Comparison of ENCODE assay signal across 13 cellular contexts in genomic region chr5:98066910-98067309, GRCh38.
A peak's percentile ranks its signal among the peaks of the same experiment; 100 is the strongest.
DNase-seq lines count a peak whose midpoint lies in the region; ATAC-seq and TF ChIP-seq lines count a peak whose summit lies in the region.
"Had no signal": no experiment of that assay in that cellular context is flagged by ENCODE, and none has a peak within 500 bp of the region (broad histone marks: within the 10 kb centered on the region; RNA-seq: fewer than 3 reads in every experiment).

No MANE protein-coding gene starts in this region.

- no peaks in the 10 kb centered on the region for H3K79me2 ChIP-seq in GM23248 (ENCODE audit: insufficient read depth)

- H2AK5ac ChIP-seq in IMR-90 (ENCODE audit: low read depth, low read length) = no peak overlapping the region

- H3K4me3 ChIP-seq in IMR-90 (ENCODE audit: insufficient read depth, low read depth, low read length) (no peak overlapping the region), fibroblast of mammary gland (ENCODE audit: control insufficient read depth, low read depth, low read length) (no peak overlapping the region), GM23248 (no peak overlapping the region)

- no TSS peak for BruUV-seq in IMR-90 (replicated peaks; lab: Mats Ljungman, UMichigan)

- H3K4me2 ChIP-seq in IMR-90 (ENCODE audit: low read depth, low read length) = no peak overlapping the region
- H3K4me2 ChIP-seq in GM23248 (ENCODE audit: unreplicated experiment) = no peak overlapping the region

- H2BK5ac ChIP-seq in IMR-90 (ENCODE audit: low read depth, low read length, poor library complexity, severe bottlenecking) = no peak overlapping the region

- in situ Hi-C loops in IMR-90 (cut with MboI; ENCODE audit: low sequenced_read_pairs) (no loop called here), GM23248 (cut with MboI) (no loop called here)

- no peak overlapping the region for H2BK20ac ChIP-seq in IMR-90 (ENCODE audit: low read depth, low read length)

- intact Hi-C loops in IMR-90 (cut with micrococcal nuclease) = no loop called here

- DNase-seq in IMR-90 (peak; percentile 41), amniotic epithelial cell (ENCODE audit: low read depth) (peak; percentile 4), fibroblast of mammary gland (ENCODE audit: low read depth) (peak; percentile 65), AML-193 (lab: John Stamatoyannopoulos, UW) (no peak), GM23248 (no peak)
- DNase-seq: Caco-2; CD8-positive, alpha-beta memory T cell; DND-41; GDM1 had no signal

- H2BK15ac ChIP-seq in IMR-90 (ENCODE audit: low read depth, low read length) = no peak overlapping the region

- H4K20me1 ChIP-seq in IMR-90 (ENCODE audit: insufficient read depth, low read length) (no peaks in the 10 kb centered on the region), GM23248 (ENCODE audit: insufficient read depth) (no peaks in the 10 kb centered on the region)

- H3K36me3 ChIP-seq in IMR-90 (ENCODE audit: control insufficient read depth, insufficient read depth, low read length) = no peaks in the 10 kb centered on the region
- H3K36me3 ChIP-seq in GM23248 (ENCODE audit: low read depth) = no peaks in the 10 kb centered on the region

- POLR2A ChIA-PET in IMR-90 (lab: Charles Lee; ENCODE audit: unreplicated experiment) = no interaction called here

- no peak overlapping the region for H2BK120ac ChIP-seq in IMR-90 (ENCODE audit: low read depth, low read length)

- H3K4me1 ChIP-seq in IMR-90 (ENCODE audit: control insufficient read depth, insufficient read depth, low read length) (no peaks in the 10 kb centered on the region), GM23248 (ENCODE audit: insufficient read depth) (no peaks in the 10 kb centered on the region)
- H3K4me1 ChIP-seq: Caco-2 had no signal

- ATAC-seq in IMR-90 (ENCODE audit: low read depth) (peak; percentile 11; the same call in 1 of the 2 replicates), GM18868 (IDR thresholded peaks at IDR 0.05; ENCODE audit: unreplicated experiment) (no peak), HG03108 (IDR thresholded peaks at IDR 0.05; ENCODE audit: unreplicated experiment) (no peak)
- ATAC-seq: HCT116, HepG2 had no signal

- no peak overlapping the region for H3K4ac ChIP-seq in IMR-90 (ENCODE audit: low read depth, low read length)

- no peak overlapping the region for H4K91ac ChIP-seq in IMR-90 (ENCODE audit: insufficient read depth, low read depth, low read length)

- no peak overlapping the region for H3K18ac ChIP-seq in IMR-90 (ENCODE audit: low read depth, low read length)

- no peak for TF ChIP-seq POLR2A in IMR-90 (IDR thresholded peaks at IDR 0.05; ENCODE audit: low read depth, low read length)

- no peak for TF ChIP-seq CTCF in IMR-90 (conservative IDR thresholded peaks at IDR 0.05; ENCODE audit: low read depth, low read length)
- TF ChIP-seq CTCF in fibroblast of mammary gland (conservative IDR thresholded peaks at IDR 0.05; ENCODE audit: control insufficient read depth, insufficient read depth, low read depth, low read length) = no peak

- CTCF ChIA-PET in IMR-90 (lab: Yijun Ruan, JAX) = interaction anchor here (0.5 kb wide), 1 partner anchor 284 kb away, joined by 3 read pairs; no protein-coding TSS in a partner anchor

- H4K5ac ChIP-seq in IMR-90 (ENCODE audit: low read depth, low read length) = no peak overlapping the region

- no peak overlapping the region for H3K56ac ChIP-seq in IMR-90 (ENCODE audit: extremely low read depth, insufficient read depth, low read length)

- no peak overlapping the region for H3K14ac ChIP-seq in IMR-90 (replicated peaks; ENCODE audit: low read depth, low read length)

- H3F3A ChIP-seq in GM23248 (ENCODE audit: insufficient read depth) = no peaks in the 10 kb centered on the region

- no peaks in the 10 kb centered on the region; the same call in 1 of the 2 replicates for H3K9me2 ChIP-seq in GM23248 (ENCODE audit: insufficient read depth)

- no peaks in the 10 kb centered on the region for H3K79me1 ChIP-seq in IMR-90 (ENCODE audit: low read depth in 1 of 2, low read length in 2 of 2)

- no peaks in the 10 kb centered on the region; the same call in 1 of the 2 replicates for H3K9me1 ChIP-seq in IMR-90 (ENCODE audit: insufficient read depth, low read length)

- H4K8ac ChIP-seq in IMR-90 (ENCODE audit: low read depth in 2 of 2, low read length in 2 of 2) = no peak overlapping the region

- H3K27ac ChIP-seq in IMR-90 (ENCODE audit: insufficient read depth, low read length) = no peak overlapping the region
- no peak overlapping the region for H3K27ac ChIP-seq in GM23248

- H3K23ac ChIP-seq in IMR-90 (ENCODE audit: low read depth, low read length) = no peak overlapping the region

- TF ChIP-seq RAD21 in IMR-90 (IDR thresholded peaks at IDR 0.05; ENCODE audit: low read length) = no peak

- no peaks in the 10 kb centered on the region for H3K9me3 ChIP-seq in IMR-90 (ENCODE audit: control insufficient read depth, insufficient read depth, low read length)
- H3K9me3 ChIP-seq in GM23248 (ENCODE audit: low read depth) = no peaks in the 10 kb centered on the region
- H3K9me3 ChIP-seq: Caco-2 had no signal

- H3K9ac ChIP-seq in IMR-90 (ENCODE audit: low read depth, low read length) (no peak overlapping the region), GM23248 (no peak overlapping the region)

- H2AK9ac ChIP-seq in IMR-90 (replicated peaks; ENCODE audit: low read depth, low read length, poor library complexity) = no peak overlapping the region

- H3K27me3 ChIP-seq in IMR-90 (ENCODE audit: control insufficient read depth, insufficient read depth, low read length) (no peaks in the 10 kb centered on the region), GM23248 (replicated peaks; ENCODE audit: insufficient read depth) (no peaks in the 10 kb centered on the region)

- dilution Hi-C loops in IMR-90 (cut with HindIII; ENCODE audit: low sequenced_read_pairs, unreplicated experiment) = no loop called here

- H2AFZ ChIP-seq in IMR-90 (replicated peaks; ENCODE audit: low read length, poor library complexity) = no peak overlapping the region
- H2AFZ ChIP-seq in GM23248 = no peak overlapping the region; the same call in 1 of the 2 replicates

TF ChIP-seq in IMR-90, 13 proteins besides CTCF, POLR2A, EP300 and RAD21:
- TF ChIP-seq FOS (IDR thresholded peaks at IDR 0.05; ENCODE audit: low read depth, low read length) (no peak), ELK1 (IDR thresholded peaks at IDR 0.05; ENCODE audit: borderline replicate concordance, low read depth, low read length) (no peak), MXI1 (IDR thresholded peaks at IDR 0.05; ENCODE audit: borderline replicate concordance, low read depth, low read length) (no peak), NFE2L2 (IDR thresholded peaks at IDR 0.05; ENCODE audit: low read depth, low read length) (no peak), CEBPB (IDR thresholded peaks at IDR 0.05; ENCODE audit: low read depth, low read length) (no peak), MAZ (IDR thresholded peaks at IDR 0.05; ENCODE audit: borderline replicate concordance, low read depth, low read length) (no peak), RFX5 (IDR thresholded peaks at IDR 0.05; ENCODE audit: low read depth, low read length) (no peak), SMC3 (IDR thresholded peaks at IDR 0.05; ENCODE audit: low read depth, low read length) (no peak), CHD1 (IDR thresholded peaks at IDR 0.05; ENCODE audit: low read depth, low read length) (no peak), USF2 (IDR thresholded peaks at IDR 0.05; ENCODE audit: low read depth, low read length) (no peak), MAFK (IDR thresholded peaks at IDR 0.05; ENCODE audit: low read depth, low read length) (no peak), RCOR1 (IDR thresholded peaks at IDR 0.05; ENCODE audit: insufficient replicate concordance, low read length) (no peak), BHLHE40 (IDR thresholded peaks at IDR 0.05; ENCODE audit: low read depth, low read length) (no peak)

Comparison
In these comparisons a context has a peak if more than half of its experiments do, and no peak if none do; other contexts are left out.
1. DNase-seq: peak in IMR-90 (single experiment), amniotic epithelial cell (single experiment) and fibroblast of mammary gland (single experiment); none in AML-193 (0 of 2) and GM23248 (single experiment).